33 cellular contexts compared by ENCODE assay signal in genomic region chr10:126914561-126914960, GRCh38. TPM values are rescaled to one million over a fixed set of nuclear protein-coding genes. Genes with fewer than 3 reads are reported as not detected.
"Had no signal": no experiment of that assay in that cellular context is flagged by ENCODE, and none has a peak within 500 bp of the region (broad histone marks: within the 10 kb centered on the region; RNA-seq: fewer than 3 reads in every experiment).

No MANE protein-coding gene starts in this region.

- H3K27me3 ChIP-seq: esophagus muscularis mucosa, foreskin keratinocyte, gastrocnemius medialis, heart left ventricle had no signal

- H3K9me3 ChIP-seq: esophagus muscularis mucosa, gastrocnemius medialis, heart left ventricle had no signal

- H3K4me1 Mint-ChIP-seq: activated CD4-positive, alpha-beta T cell treated with anti-CD3 and anti-CD28 coated beads for 36 hours; activated CD4-positive, alpha-beta T cell treated with anti-CD3 and anti-CD28 coated beads, Interleukin-2, amount 10 ng/mL, durations not matched to agents 24 days and 14 days; activated CD8-positive, alpha-beta memory T cell treated with anti-CD3 and anti-CD28 coated beads, Interleukin-2, amount 10 ng/mL, durations not matched to agents 7 days and 5 days; T-helper 17 cell had no signal

- H3K27ac ChIP-seq: esophagus muscularis mucosa, foreskin keratinocyte, gastrocnemius medialis, heart left ventricle, WERI-Rb-1 had no signal

- H3K36me3 ChIP-seq: esophagus muscularis mucosa, gastrocnemius medialis, WERI-Rb-1 had no signal

- H3K4me1 ChIP-seq: gastrocnemius medialis had no signal

- DNase-seq: activated CD4-positive, alpha-beta memory T cell treated with anti-CD3 and anti-CD28 coated beads for 36 hours; activated CD4-positive, alpha-beta T cell treated with anti-CD3 and anti-CD28 coated beads for 36 hours; activated CD4-positive, alpha-beta T cell treated with anti-CD3 and anti-CD28 coated beads, Interleukin-2, amount 10 ng/mL, durations not matched to agents 24 days and 14 days; activated CD4-positive, CD25-positive, alpha-beta regulatory T cell; activated CD4-positive, CD25-positive, alpha-beta regulatory T cell treated with anti-CD3 and anti-CD28 coated beads, Interleukin-2, amount 50 U/mL, for 72 hours; activated CD8-positive, alpha-beta memory T cell treated with anti-CD3 and anti-CD28 coated beads, Interleukin-2, amount 10 ng/mL, durations not matched to agents 7 days and 5 days; activated CD8-positive, alpha-beta memory T cell treated with anti-CD3 and anti-CD28 coated beads, Interleukin-2, amount 50 U/mL, for 4 hours; activated CD8-positive, alpha-beta T cell treated with anti-CD3 and anti-CD28 coated beads, Interleukin-2, amount 10 ng/mL, durations not matched to agents 7 days and 5 days; activated gamma-delta T cell treated with Interleukin-2 at 50 U/mL for 16 hours; activated naive CD4-positive, alpha-beta T cell treated with anti-CD3 and anti-CD28 coated beads, Interleukin-2, amount 50 U/mL, for 16 hours; activated naive CD4-positive, alpha-beta T cell treated with Interleukin-2 at 50 U/mL for 16 hours; activated T-cell treated with anti-CD3 and anti-CD28 coated beads, Interleukin-2, amount 50 U/mL, for 1 hour; activated T-cell treated with anti-CD3 and anti-CD28 coated beads, Interleukin-2, amount 50 U/mL, for 48 hours; amniotic stem cell; anterior cingulate cortex; caudate nucleus; cortex of kidney; dermis blood vessel endothelial cell; effector CD4-positive, alpha-beta T cell; effector memory CD8-positive, alpha-beta T cell; erythroblast; foreskin keratinocyte; gastrocnemius medialis; glutamatergic neuron; heart left ventricle; T-helper 17 cell; T1000; WERI-Rb-1 had no signal

- H3K4me3 Mint-ChIP-seq: activated CD4-positive, alpha-beta memory T cell treated with anti-CD3 and anti-CD28 coated beads for 36 hours; activated CD4-positive, alpha-beta T cell treated with anti-CD3 and anti-CD28 coated beads for 36 hours; activated CD4-positive, alpha-beta T cell treated with anti-CD3 and anti-CD28 coated beads, Interleukin-2, amount 10 ng/mL, durations not matched to agents 24 days and 14 days; activated CD8-positive, alpha-beta memory T cell treated with anti-CD3 and anti-CD28 coated beads, Interleukin-2, amount 10 ng/mL, durations not matched to agents 7 days and 5 days; activated CD8-positive, alpha-beta T cell treated with anti-CD3 and anti-CD28 coated beads, Interleukin-2, amount 10 ng/mL, durations not matched to agents 7 days and 5 days; activated naive CD8-positive, alpha-beta T cell; activated T-helper 1 cell treated with anti-CD3 and anti-CD28 coated beads, Interleukin-12 subunit alpha, Interleukin-12 subunit beta, Interleukin-2, Interleukin-4 antibody, amounts not matched to agents 30 ng/mL and 10 ng/mL and 1 ng/mL, durations not matched to agents 14 hours and 24 hours and 36 hours; effector memory CD8-positive, alpha-beta T cell; T-helper 17 cell; T-helper 2 cell treated with Interferon-gamma antibody and Interleukin-4, amounts not matched to agents 5 μg/mL and 100 μg/mL, for 36 hours had no signal

- ATAC-seq: activated CD4-positive, alpha-beta T cell treated with anti-CD3 and anti-CD28 coated beads for 36 hours; activated CD8-positive, alpha-beta memory T cell treated with anti-CD3 and anti-CD28 coated beads, Interleukin-2, amount 10 ng/mL, durations not matched to agents 7 days and 5 days; activated CD8-positive, alpha-beta T cell treated with anti-CD3 and anti-CD28 coated beads, Interleukin-2, amount 10 ng/mL, durations not matched to agents 7 days and 5 days; effector memory CD8-positive, alpha-beta T cell; foreskin keratinocyte; gastrocnemius medialis; heart left ventricle; T-helper 17 cell had no signal

- H3K27me3 Mint-ChIP-seq: activated CD4-positive, alpha-beta memory T cell treated with anti-CD3 and anti-CD28 coated beads for 36 hours; activated CD4-positive, alpha-beta T cell treated with anti-CD3 and anti-CD28 coated beads for 36 hours; activated CD4-positive, alpha-beta T cell treated with anti-CD3 and anti-CD28 coated beads, Interleukin-2, amount 10 ng/mL, durations not matched to agents 24 days and 14 days; activated CD8-positive, alpha-beta memory T cell treated with anti-CD3 and anti-CD28 coated beads, Interleukin-2, amount 10 ng/mL, durations not matched to agents 7 days and 5 days; activated naive CD8-positive, alpha-beta T cell; effector memory CD8-positive, alpha-beta T cell; T-helper 17 cell had no signal

- H3K36me3 Mint-ChIP-seq: activated CD4-positive, alpha-beta memory T cell treated with anti-CD3 and anti-CD28 coated beads for 36 hours; activated CD8-positive, alpha-beta memory T cell treated with anti-CD3 and anti-CD28 coated beads, Interleukin-2, amount 10 ng/mL, durations not matched to agents 7 days and 5 days; activated naive CD8-positive, alpha-beta T cell had no signal

- H3K4me3 ChIP-seq: esophagus muscularis mucosa, gastrocnemius medialis, heart left ventricle had no signal

- H3K27ac Mint-ChIP-seq: activated CD4-positive, alpha-beta memory T cell treated with anti-CD3 and anti-CD28 coated beads for 36 hours; activated CD4-positive, alpha-beta T cell treated with anti-CD3 and anti-CD28 coated beads for 36 hours; activated CD4-positive, alpha-beta T cell treated with anti-CD3 and anti-CD28 coated beads, Interleukin-2, amount 10 ng/mL, durations not matched to agents 24 days and 14 days; activated CD8-positive, alpha-beta memory T cell treated with anti-CD3 and anti-CD28 coated beads, Interleukin-2, amount 10 ng/mL, durations not matched to agents 7 days and 5 days; activated CD8-positive, alpha-beta T cell treated with anti-CD3 and anti-CD28 coated beads, Interleukin-2, amount 10 ng/mL, durations not matched to agents 7 days and 5 days; activated naive CD8-positive, alpha-beta T cell; activated T-helper 1 cell treated with anti-CD3 and anti-CD28 coated beads, Interleukin-12 subunit alpha, Interleukin-12 subunit beta, Interleukin-2, Interleukin-4 antibody, amounts not matched to agents 30 ng/mL and 10 ng/mL and 1 ng/mL, durations not matched to agents 14 hours and 24 hours and 36 hours; activated T-helper 2 cell treated with anti-CD3 and anti-CD28 coated beads, Interferon-gamma antibody, Interleukin-2, Interleukin-4, amounts not matched to agents 10 μg/mL and 5 μg/mL and 100 μg/mL, durations not matched to agents 14 hours and 24 hours and 36 hours; effector memory CD8-positive, alpha-beta T cell; T-helper 17 cell; T-helper 2 cell treated with Interferon-gamma antibody and Interleukin-4, amounts not matched to agents 5 μg/mL and 100 μg/mL, for 36 hours had no signal

RNA-seq across cellular contexts. Expression of gene DOCK1, which starts 9.3 kb away (rescaled TPM):
- total RNA-seq: activated CD8-positive, alpha-beta T cell treated with anti-CD3 and anti-CD28 coated beads, Interleukin-2, amount 10 ng/mL, durations not matched to agents 7 days and 5 days had no signal
